ENCODE assay signal across 1 cellular context in genomic region chr20:37651932-37652331, GRCh38.
TF ChIP-seq lines count a peak whose summit lies in the region.

No MANE protein-coding gene starts in this region.

TF ChIP-seq in HepG2, 621 proteins besides CTCF, POLR2A, EP300 and RAD21 (continued from another document):
- TF ChIP-seq ZGPAT (CRISPR knock-in tag; IDR thresholded peaks at IDR 0.05): no peak
- no peak for TF ChIP-seq SAFB2 (CRISPR knock-in tag; IDR thresholded peaks at IDR 0.05; ENCODE audit: borderline replicate concordance, low read depth)
- no peak for TF ChIP-seq ATRX (CRISPR knock-in tag; IDR thresholded peaks at IDR 0.05; ENCODE audit: borderline replicate concordance)
- no peak for TF ChIP-seq U2AF2 (IDR thresholded peaks at IDR 0.05; ENCODE audit: low read depth, low read length)
- TF ChIP-seq, protein P1, sequence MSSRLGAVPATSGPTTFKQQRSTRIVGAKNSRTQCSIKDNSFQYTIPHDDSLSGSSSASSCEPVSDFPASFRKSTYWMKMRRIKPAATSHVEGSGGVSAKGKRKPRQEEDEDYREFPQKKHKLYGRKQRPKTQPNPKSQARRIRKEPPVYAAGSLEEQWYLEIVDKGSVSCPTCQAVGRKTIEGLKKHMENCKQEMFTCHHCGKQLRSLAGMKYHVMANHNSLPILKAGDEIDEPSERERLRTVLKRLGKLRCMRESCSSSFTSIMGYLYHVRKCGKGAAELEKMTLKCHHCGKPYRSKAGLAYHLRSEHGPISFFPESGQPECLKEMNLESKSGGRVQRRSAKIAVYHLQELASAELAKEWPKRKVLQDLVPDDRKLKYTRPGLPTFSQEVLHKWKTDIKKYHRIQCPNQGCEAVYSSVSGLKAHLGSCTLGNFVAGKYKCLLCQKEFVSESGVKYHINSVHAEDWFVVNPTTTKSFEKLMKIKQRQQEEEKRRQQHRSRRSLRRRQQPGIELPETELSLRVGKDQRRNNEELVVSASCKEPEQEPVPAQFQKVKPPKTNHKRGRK (CRISPR knock-in tag; IDR thresholded peaks at IDR 0.05): no peak
- TF ChIP-seq ZEB1 (IDR thresholded peaks at IDR 0.05; ENCODE audit: insufficient replicate concordance, low read depth): no peak
- no peak for TF ChIP-seq ZNF773 (CRISPR knock-in tag; IDR thresholded peaks at IDR 0.05; ENCODE audit: borderline replicate concordance)
- TF ChIP-seq ZBTB21 (CRISPR knock-in tag; IDR thresholded peaks at IDR 0.05): no peak
- no peak for TF ChIP-seq MTA3 (CRISPR knock-in tag; IDR thresholded peaks at IDR 0.05)
- no peak for TF ChIP-seq ZNF619 (CRISPR knock-in tag; IDR thresholded peaks at IDR 0.05)
- TF ChIP-seq ZFP1 (CRISPR knock-in tag; IDR thresholded peaks at IDR 0.05): no peak
- no peak for TF ChIP-seq KLF12 (CRISPR knock-in tag; IDR thresholded peaks at IDR 0.05; ENCODE audit: borderline replicate concordance)
- no peak for TF ChIP-seq CENPT (CRISPR knock-in tag; IDR thresholded peaks at IDR 0.05; ENCODE audit: low read depth)
- TF ChIP-seq CERS6 (CRISPR knock-in tag; IDR thresholded peaks at IDR 0.05): no peak
- no peak for TF ChIP-seq ARNTL (CRISPR knock-in tag; IDR thresholded peaks at IDR 0.05)
- TF ChIP-seq PPARG (CRISPR knock-in tag; conservative IDR thresholded peaks at IDR 0.05): no peak
TF ChIP-seq in HepG2: peak in this region for 55.
